11 cellular contexts compared by ENCODE assay signal in genomic region chr19:29927944-29928669, GRCh38. TPM values are rescaled to one million over a fixed set of nuclear protein-coding genes. Genes with fewer than 3 reads are reported as not detected.
DNase-seq lines count a peak whose midpoint lies in the region; ATAC-seq and TF ChIP-seq lines count a peak whose summit lies in the region.
"Had no signal": no experiment of that assay in that cellular context is flagged by ENCODE, and none has a peak within 500 bp of the region (broad histone marks: within the 10 kb centered on the region; RNA-seq: fewer than 3 reads in every experiment).

No MANE protein-coding gene starts in this region.

- no peaks in the 10 kb centered on the region for H3K4me1 ChIP-seq in hepatocyte (ENCODE audit: insufficient read depth)
- no peaks in the 10 kb centered on the region for H3K4me1 ChIP-seq in gastroesophageal sphincter

- peak overlapping the region; percentile 33 for H2AFZ ChIP-seq in hepatocyte

- peak; percentile 83 for DNase-seq in ELF-1 (ENCODE audit: low read depth, low spot score)
- no peak for DNase-seq in hepatocyte (ENCODE audit: low spot score)
- DNase-seq in activated T-cell treated with anti-CD3 and anti-CD28 coated beads, Interleukin-2, amount 50 U/mL, for 72 hours: no peak
- DNase-seq in cerebellar cortex (ENCODE audit: low spot score): no peak
- DNase-seq: small intestine; stimulated activated naive CD8-positive, alpha-beta T cell treated with anti-CD3 and anti-CD28 coated beads, Interleukin-15, Interleukin-2, amounts not matched to agents 100 U/mL and 50 U/mL, for 24 hours had no signal

- H3K27ac ChIP-seq in hepatocyte: no peak overlapping the region
- no peak overlapping the region for H3K27ac ChIP-seq in gastroesophageal sphincter

- H3K9me2 ChIP-seq in hepatocyte (replicated peaks; ENCODE audit: insufficient read depth): no peaks in the 10 kb centered on the region

- H3K4me2 ChIP-seq in hepatocyte: no peak overlapping the region

- H4K20me1 ChIP-seq in hepatocyte (ENCODE audit: insufficient read depth, poor library complexity, severe bottlenecking): no peaks in the 10 kb centered on the region

- no peak overlapping the region for H3K4me3 Mint-ChIP-seq in activated T-cell treated with anti-CD3 and anti-CD28 coated beads, Interleukin-2, amount 50 U/mL, for 72 hours

- H3K79me2 ChIP-seq in hepatocyte: no peaks in the 10 kb centered on the region

- H3K27me3 Mint-ChIP-seq in activated T-cell treated with anti-CD3 and anti-CD28 coated beads, Interleukin-2, amount 50 U/mL, for 72 hours (ENCODE audit: low read depth): no peaks in the 10 kb centered on the region

- H3K36me3 ChIP-seq in hepatocyte (replicated peaks; ENCODE audit: insufficient read depth, low read depth): no peaks in the 10 kb centered on the region
- H3K36me3 ChIP-seq in gastroesophageal sphincter: no peaks in the 10 kb centered on the region

- H3K4me3 ChIP-seq in hepatocyte: no peak overlapping the region
- no peak overlapping the region for H3K4me3 ChIP-seq in gastroesophageal sphincter
- H3K4me3 ChIP-seq: lung had no signal

- TF ChIP-seq POLR2A in gastroesophageal sphincter (IDR thresholded peaks at IDR 0.05): no peak

- H3K27me3 ChIP-seq in hepatocyte (no peaks in the 10 kb centered on the region), gastroesophageal sphincter (peaks cover 13% of the 10 kb centered on the region)

- no peak overlapping the region for H3K27ac Mint-ChIP-seq in activated T-cell treated with anti-CD3 and anti-CD28 coated beads, Interleukin-2, amount 50 U/mL, for 72 hours

- no peaks in the 10 kb centered on the region for H3K4me1 Mint-ChIP-seq in activated T-cell treated with anti-CD3 and anti-CD28 coated beads, Interleukin-2, amount 50 U/mL, for 72 hours (ENCODE audit: low read depth)

- peak; percentile 65 for ATAC-seq in GM19452 (IDR thresholded peaks at IDR 0.05; ENCODE audit: unreplicated experiment)
- ATAC-seq in HG03439 (IDR thresholded peaks at IDR 0.05; ENCODE audit: unreplicated experiment): peak; percentile 57
- no peak for ATAC-seq in activated T-cell treated with anti-CD3 and anti-CD28 coated beads, Interleukin-2, amount 50 U/mL, for 72 hours (replicated peaks in 1 of 2)
- no peak for ATAC-seq in HG03460 (IDR thresholded peaks at IDR 0.05; ENCODE audit: unreplicated experiment)
- no peak for ATAC-seq in gastroesophageal sphincter
- ATAC-seq: stimulated activated naive CD8-positive, alpha-beta T cell treated with anti-CD3 and anti-CD28 coated beads, Interleukin-15, Interleukin-2, amounts not matched to agents 100 U/mL and 50 U/mL, for 24 hours had no signal

- TF ChIP-seq EP300 in gastroesophageal sphincter (IDR thresholded peaks at IDR 0.05): no peak

- 58% methylated on average over 14 of the region's 14 CpGs for WGBS in hepatocyte (ENCODE audit: low lambda C conversion rate, missing lambda C conversion rate)
- 20 to 61% methylated on average over 7 of the region's 14 CpGs for WGBS in gastroesophageal sphincter (ENCODE audit: low coverage in 1 of 2), 2 donors

- H3K9me3 Mint-ChIP-seq in activated T-cell treated with anti-CD3 and anti-CD28 coated beads, Interleukin-2, amount 50 U/mL, for 72 hours: peaks cover 0 to 1% of the 10 kb centered on the region in 2 donors

- H3K36me3 Mint-ChIP-seq in activated T-cell treated with anti-CD3 and anti-CD28 coated beads, Interleukin-2, amount 50 U/mL, for 72 hours (ENCODE audit: insufficient read depth in 2 of 2): no peaks in the 10 kb centered on the region

- H3K9me3 ChIP-seq in hepatocyte (ENCODE audit: low read depth) (no peaks in the 10 kb centered on the region), gastroesophageal sphincter (no peaks in the 10 kb centered on the region)

- TF ChIP-seq CTCF in hepatocyte (IDR thresholded peaks at IDR 0.05; ENCODE audit: poor library complexity): no peak
- no peak for TF ChIP-seq CTCF in gastroesophageal sphincter (IDR thresholded peaks at IDR 0.05)

RNA-seq across cellular contexts. Expression of gene URI1, which starts 13.9 kb away (rescaled TPM):
- total RNA-seq in hepatocyte: 63.6 and 66.7 TPM in 2 replicates
- polyA plus RNA-seq in hepatocyte: 49.6 and 50.0 TPM in 2 replicates
- 10 to 100 TPM; 63.6 to 74.6 TPM for total RNA-seq in activated T-cell treated with anti-CD3 and anti-CD28 coated beads, Interleukin-2, amount 50 U/mL, for 72 hours
- 10 to 100 TPM; 65.0 to 84.4 (median 71.9) TPM for total RNA-seq in gastroesophageal sphincter

Comparison
In these comparisons a context has a peak if more than half of its experiments do, and no peak if none do; other contexts are left out.
1. ATAC-seq: peak in GM19452 (single experiment) and HG03439 (single experiment); none in activated T-cell treated with anti-CD3 and anti-CD28 coated beads, Interleukin-2, amount 50 U/mL, for 72 hours (0 of 2), HG03460 (single experiment) and gastroesophageal sphincter (single experiment).